In the genomic region with DNA sequence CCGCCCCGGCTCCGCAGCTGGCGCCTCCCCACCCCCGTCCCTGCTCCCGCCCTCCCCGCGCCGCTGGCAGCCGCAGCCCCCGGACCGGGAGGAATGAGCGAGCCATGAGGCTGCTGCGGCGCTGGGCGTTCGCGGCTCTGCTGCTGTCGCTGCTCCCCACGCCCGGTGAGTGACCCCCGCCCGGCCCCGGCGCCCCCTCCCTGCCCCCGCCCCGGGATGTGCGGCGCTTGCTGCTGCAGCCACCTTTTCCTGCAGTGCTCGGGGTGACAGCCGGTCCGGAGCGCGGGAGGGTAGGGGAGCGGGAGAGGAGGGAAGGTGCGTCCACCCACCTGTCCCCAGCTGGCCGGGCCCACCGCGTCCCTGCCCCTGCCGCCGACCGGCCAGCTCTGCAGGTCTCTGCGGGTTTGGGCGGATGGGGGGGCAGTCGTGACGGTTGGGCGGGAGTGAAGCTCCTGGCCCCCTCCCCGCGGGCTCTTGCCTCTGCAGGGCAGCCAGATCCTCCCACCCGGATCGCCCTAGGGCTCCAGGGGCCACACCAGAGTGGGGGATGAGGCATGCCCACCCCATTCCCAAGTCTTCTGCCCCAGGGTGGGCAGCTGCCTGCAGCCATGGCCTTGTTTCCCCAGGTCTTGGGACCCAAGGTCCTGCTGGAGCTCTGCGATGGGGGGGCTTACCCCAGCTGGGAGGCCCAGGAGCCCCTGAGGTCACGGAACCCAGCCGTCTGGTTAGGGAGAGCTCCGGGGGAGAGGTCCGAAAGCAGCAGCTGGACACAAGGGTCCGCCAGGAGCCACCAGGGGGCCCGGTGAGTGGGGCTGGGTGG, we compare ENCODE assay signal across 1 cellular context.
TF ChIP-seq lines count a peak whose summit lies in the region.

No MANE protein-coding gene starts in this region.

TF ChIP-seq in HepG2, 621 proteins besides CTCF, POLR2A, EP300 and RAD21 (continued from another document):
- TF ChIP-seq, protein P1, sequence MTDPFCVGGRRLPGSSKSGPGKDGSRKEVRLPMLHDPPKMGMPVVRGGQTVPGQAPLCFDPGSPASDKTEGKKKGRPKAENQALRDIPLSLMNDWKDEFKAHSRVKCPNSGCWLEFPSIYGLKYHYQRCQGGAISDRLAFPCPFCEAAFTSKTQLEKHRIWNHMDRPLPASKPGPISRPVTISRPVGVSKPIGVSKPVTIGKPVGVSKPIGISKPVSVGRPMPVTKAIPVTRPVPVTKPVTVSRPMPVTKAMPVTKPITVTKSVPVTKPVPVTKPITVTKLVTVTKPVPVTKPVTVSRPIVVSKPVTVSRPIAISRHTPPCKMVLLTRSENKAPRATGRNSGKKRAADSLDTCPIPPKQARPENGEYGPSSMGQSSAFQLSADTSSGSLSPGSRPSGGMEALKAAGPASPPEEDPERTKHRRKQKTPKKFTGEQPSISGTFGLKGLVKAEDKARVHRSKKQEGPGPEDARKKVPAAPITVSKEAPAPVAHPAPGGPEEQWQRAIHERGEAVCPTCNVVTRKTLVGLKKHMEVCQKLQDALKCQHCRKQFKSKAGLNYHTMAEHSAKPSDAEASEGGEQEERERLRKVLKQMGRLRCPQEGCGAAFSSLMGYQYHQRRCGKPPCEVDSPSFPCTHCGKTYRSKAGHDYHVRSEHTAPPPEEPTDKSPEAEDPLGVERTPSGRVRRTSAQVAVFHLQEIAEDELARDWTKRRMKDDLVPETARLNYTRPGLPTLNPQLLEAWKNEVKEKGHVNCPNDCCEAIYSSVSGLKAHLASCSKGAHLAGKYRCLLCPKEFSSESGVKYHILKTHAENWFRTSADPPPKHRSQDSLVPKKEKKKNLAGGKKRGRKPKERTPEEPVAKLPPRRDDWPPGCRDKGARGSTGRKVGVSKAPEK (CRISPR knock-in tag; IDR thresholded peaks at IDR 0.05; ENCODE audit: borderline replicate concordance): no peak
- no peak for TF ChIP-seq ZNF263 (CRISPR knock-in tag; IDR thresholded peaks at IDR 0.05)
- TF ChIP-seq ISX (CRISPR knock-in tag; conservative IDR thresholded peaks at IDR 0.05): no peak
- no peak for TF ChIP-seq KDM1A (CRISPR knock-in tag; IDR thresholded peaks at IDR 0.05)
- 0 out of 2 replicates have a peak, but pooled peaks have one; percentile 60 for TF ChIP-seq ZSCAN31 (CRISPR knock-in tag; IDR thresholded peaks at IDR 0.05; ENCODE audit: low read depth)
- TF ChIP-seq NFKB2 (CRISPR knock-in tag; IDR thresholded peaks at IDR 0.05; ENCODE audit: borderline replicate concordance): peak; percentile 75; the same call in 1 of the 2 replicates
- TF ChIP-seq ZNF773 (CRISPR knock-in tag; IDR thresholded peaks at IDR 0.05; ENCODE audit: borderline replicate concordance): 0 out of 2 replicates have a peak, but pooled peaks have one; percentile 18
- TF ChIP-seq, protein P2, sequence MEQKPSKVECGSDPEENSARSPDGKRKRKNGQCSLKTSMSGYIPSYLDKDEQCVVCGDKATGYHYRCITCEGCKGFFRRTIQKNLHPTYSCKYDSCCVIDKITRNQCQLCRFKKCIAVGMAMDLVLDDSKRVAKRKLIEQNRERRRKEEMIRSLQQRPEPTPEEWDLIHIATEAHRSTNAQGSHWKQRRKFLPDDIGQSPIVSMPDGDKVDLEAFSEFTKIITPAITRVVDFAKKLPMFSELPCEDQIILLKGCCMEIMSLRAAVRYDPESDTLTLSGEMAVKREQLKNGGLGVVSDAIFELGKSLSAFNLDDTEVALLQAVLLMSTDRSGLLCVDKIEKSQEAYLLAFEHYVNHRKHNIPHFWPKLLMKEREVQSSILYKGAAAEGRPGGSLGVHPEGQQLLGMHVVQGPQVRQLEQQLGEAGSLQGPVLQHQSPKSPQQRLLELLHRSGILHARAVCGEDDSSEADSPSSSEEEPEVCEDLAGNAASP (CRISPR knock-in tag; IDR thresholded peaks at IDR 0.05; ENCODE audit: borderline replicate concordance): no peak
- TF ChIP-seq GTF2F1 (IDR thresholded peaks at IDR 0.05; ENCODE audit: low read length): no peak
- TF ChIP-seq, protein P3, sequence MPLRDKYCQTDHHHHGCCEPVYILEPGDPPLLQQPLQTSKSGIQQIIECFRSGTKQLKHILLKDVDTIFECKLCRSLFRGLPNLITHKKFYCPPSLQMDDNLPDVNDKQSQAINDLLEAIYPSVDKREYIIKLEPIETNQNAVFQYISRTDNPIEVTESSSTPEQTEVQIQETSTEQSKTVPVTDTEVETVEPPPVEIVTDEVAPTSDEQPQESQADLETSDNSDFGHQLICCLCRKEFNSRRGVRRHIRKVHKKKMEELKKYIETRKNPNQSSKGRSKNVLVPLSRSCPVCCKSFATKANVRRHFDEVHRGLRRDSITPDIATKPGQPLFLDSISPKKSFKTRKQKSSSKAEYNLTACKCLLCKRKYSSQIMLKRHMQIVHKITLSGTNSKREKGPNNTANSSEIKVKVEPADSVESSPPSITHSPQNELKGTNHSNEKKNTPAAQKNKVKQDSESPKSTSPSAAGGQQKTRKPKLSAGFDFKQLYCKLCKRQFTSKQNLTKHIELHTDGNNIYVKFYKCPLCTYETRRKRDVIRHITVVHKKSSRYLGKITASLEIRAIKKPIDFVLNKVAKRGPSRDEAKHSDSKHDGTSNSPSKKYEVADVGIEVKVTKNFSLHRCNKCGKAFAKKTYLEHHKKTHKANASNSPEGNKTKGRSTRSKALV (CRISPR knock-in tag; IDR thresholded peaks at IDR 0.05): 0 out of 2 replicates have a peak, but pooled peaks have one; percentile 43
- TF ChIP-seq DR1 (CRISPR knock-in tag; IDR thresholded peaks at IDR 0.05): 0 out of 2 replicates have a peak, but pooled peaks have one; percentile 30
- no peak for TF ChIP-seq TCF7L2 (IDR thresholded peaks at IDR 0.05; ENCODE audit: low read depth, low read length)
- TF ChIP-seq ONECUT2 (CRISPR knock-in tag; IDR thresholded peaks at IDR 0.05): no peak
- TF ChIP-seq EED (CRISPR knock-in tag; IDR thresholded peaks at IDR 0.05): peak; percentile 70; the same call in 1 of the 2 replicates
- TF ChIP-seq, protein P4, sequence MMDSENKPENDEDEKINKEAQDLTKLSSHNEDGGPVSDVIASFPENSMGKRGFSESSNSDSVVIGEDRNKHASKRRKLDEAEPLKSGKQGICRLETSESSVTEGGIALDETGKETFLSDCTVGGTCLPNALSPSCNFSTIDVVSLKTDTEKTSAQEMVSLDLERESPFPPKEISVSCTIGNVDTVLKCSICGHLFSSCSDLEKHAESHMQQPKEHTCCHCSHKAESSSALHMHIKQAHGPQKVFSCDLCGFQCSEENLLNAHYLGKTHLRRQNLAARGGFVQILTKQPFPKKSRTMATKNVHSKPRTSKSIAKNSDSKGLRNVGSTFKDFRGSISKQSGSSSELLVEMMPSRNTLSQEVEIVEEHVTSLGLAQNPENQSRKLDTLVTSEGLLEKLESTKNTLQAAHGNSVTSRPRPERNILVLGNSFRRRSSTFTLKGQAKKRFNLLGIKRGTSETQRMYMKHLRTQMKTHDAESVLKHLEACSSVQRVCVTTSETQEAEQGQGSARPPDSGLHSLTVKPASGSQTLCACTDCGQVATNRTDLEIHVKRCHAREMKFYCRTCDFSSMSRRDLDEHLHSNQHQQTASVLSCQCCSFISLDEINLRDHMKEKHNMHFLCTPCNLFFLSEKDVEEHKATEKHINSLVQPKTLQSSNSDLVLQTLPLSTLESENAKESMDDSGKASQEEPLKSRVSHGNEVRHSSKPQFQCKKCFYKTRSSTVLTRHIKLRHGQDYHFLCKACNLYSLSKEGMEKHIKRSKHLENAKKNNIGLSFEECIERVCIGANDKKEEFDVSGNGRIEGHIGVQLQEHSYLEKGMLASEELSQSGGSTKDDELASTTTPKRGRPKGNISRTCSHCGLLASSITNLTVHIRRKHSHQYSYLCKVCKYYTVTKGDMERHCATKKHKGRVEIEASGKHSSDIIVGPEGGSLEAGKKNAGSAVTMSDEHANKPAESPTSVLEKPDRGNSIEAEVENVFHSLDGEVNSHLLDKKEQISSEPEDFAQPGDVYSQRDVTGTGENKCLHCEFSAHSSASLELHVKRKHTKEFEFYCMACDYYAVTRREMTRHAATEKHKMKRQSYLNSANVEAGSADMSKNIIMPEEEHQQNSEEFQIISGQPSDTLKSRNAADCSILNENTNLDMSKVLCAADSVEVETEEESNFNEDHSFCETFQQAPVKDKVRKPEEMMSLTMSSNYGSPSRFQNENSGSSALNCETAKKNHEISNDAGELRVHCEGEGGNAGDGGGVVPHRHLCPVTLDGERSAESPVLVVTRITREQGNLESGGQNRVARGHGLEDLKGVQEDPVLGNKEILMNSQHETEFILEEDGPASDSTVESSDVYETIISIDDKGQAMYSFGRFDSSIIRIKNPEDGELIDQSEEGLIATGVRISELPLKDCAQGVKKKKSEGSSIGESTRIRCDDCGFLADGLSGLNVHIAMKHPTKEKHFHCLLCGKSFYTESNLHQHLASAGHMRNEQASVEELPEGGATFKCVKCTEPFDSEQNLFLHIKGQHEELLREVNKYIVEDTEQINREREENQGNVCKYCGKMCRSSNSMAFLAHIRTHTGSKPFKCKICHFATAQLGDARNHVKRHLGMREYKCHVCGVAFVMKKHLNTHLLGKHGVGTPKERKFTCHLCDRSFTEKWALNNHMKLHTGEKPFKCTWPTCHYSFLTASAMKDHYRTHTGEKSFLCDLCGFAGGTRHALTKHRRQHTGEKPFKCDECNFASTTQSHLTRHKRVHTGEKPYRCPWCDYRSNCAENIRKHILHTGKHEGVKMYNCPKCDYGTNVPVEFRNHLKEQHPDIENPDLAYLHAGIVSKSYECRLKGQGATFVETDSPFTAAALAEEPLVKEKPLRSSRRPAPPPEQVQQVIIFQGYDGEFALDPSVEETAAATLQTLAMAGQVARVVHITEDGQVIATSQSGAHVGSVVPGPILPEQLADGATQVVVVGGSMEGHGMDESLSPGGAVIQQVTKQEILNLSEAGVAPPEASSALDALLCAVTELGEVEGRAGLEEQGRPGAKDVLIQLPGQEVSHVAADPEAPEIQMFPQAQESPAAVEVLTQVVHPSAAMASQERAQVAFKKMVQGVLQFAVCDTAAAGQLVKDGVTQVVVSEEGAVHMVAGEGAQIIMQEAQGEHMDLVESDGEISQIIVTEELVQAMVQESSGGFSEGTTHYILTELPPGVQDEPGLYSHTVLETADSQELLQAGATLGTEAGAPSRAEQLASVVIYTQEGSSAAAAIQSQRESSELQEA (CRISPR knock-in tag; IDR thresholded peaks at IDR 0.05; ENCODE audit: not compliant biosample characterization): no peak
- peak; percentile 79 for TF ChIP-seq ZNF777 (CRISPR knock-in tag; IDR thresholded peaks at IDR 0.05)
- TF ChIP-seq MEIS2 (CRISPR knock-in tag; IDR thresholded peaks at IDR 0.05): 0 out of 2 replicates have a peak, but pooled peaks have one; percentile 52
- TF ChIP-seq HOXA7 (CRISPR knock-in tag; IDR thresholded peaks at IDR 0.05): no peak
- TF ChIP-seq ZNF780A (CRISPR knock-in tag; IDR thresholded peaks at IDR 0.05): no peak
- TF ChIP-seq EHMT2 (IDR thresholded peaks at IDR 0.05; ENCODE audit: borderline replicate concordance, low read depth, low read length): no peak
- peak; percentile 48; the same call in 1 of the 2 replicates for TF ChIP-seq ZFP90 (CRISPR knock-in tag; IDR thresholded peaks at IDR 0.05; ENCODE audit: borderline replicate concordance)
- 0 out of 2 replicates have a peak, but pooled peaks have one; percentile 75 for TF ChIP-seq PCBP1 (IDR thresholded peaks at IDR 0.05; ENCODE audit: borderline replicate concordance, low read depth, low read length)
- TF ChIP-seq ZNF558 (CRISPR knock-in tag; IDR thresholded peaks at IDR 0.05; ENCODE audit: borderline replicate concordance): no peak
- TF ChIP-seq FOXJ3 (CRISPR knock-in tag; IDR thresholded peaks at IDR 0.05; ENCODE audit: borderline replicate concordance): 0 out of 2 replicates have a peak, but pooled peaks have one; percentile 18
- TF ChIP-seq GABPB1 (CRISPR knock-in tag; IDR thresholded peaks at IDR 0.05): peak; percentile 30; the same call in 1 of the 2 replicates
- peak; percentile 65; the same call in 1 of the 2 replicates for TF ChIP-seq RXRA (CRISPR knock-in tag; IDR thresholded peaks at IDR 0.05)
- 0 out of 2 replicates have a peak, but pooled peaks have one; percentile 28 for TF ChIP-seq ZNF274 (CRISPR knock-in tag; IDR thresholded peaks at IDR 0.05)
